Comparison of ENCODE assay signal across 8 cellular contexts in genomic region chr4:143482753-143483362, GRCh38. TPM values are rescaled to one million over a fixed set of nuclear protein-coding genes. Genes with fewer than 3 reads are reported as not detected.
DNase-seq lines count a peak whose midpoint lies in the region; ATAC-seq, FAIRE-seq and TF ChIP-seq lines count a peak whose summit lies in the region.

No MANE protein-coding gene starts in this region.

- H3K4me3 ChIP-seq in SK-N-MC (no peak overlapping the region), ovary (no peak overlapping the region)

- TF ChIP-seq POLR2A in GM12892 (IDR thresholded peaks at IDR 0.05; ENCODE audit: low read depth, low read length), result no peak
- no peak for TF ChIP-seq POLR2A in ovary (IDR thresholded peaks at IDR 0.05)

- no peaks in the 10 kb centered on the region for H3K27me3 ChIP-seq in foreskin keratinocyte
- H3K27me3 ChIP-seq in ovary, result no peaks in the 10 kb centered on the region

- peak; percentile 63 for FAIRE-seq in GM12892 (lab: Jason Lieb, UNC)

- H3K36me3 ChIP-seq in SK-N-MC (ENCODE audit: insufficient read depth, low read length) (no peaks in the 10 kb centered on the region), ovary (no peaks in the 10 kb centered on the region)

- no peaks in the 10 kb centered on the region for H3K4me1 ChIP-seq in foreskin keratinocyte
- H3K4me1 ChIP-seq in ovary (ENCODE audit: insufficient read depth), result no peaks in the 10 kb centered on the region

- DNase-seq in AG08395 (ENCODE audit: low spot score), result peak; percentile 66
- no peak for DNase-seq in GM12892 (ENCODE audit: insufficient read length)
- DNase-seq in SK-N-MC (ENCODE audit: low read depth, low spot score), result peak; percentile 42
- peak; percentile 9 to 24 for DNase-seq in foreskin keratinocyte
- peak in 2 of 5 donors; percentile 24 to 34 for DNase-seq in ovary
- DNase-seq in stimulated activated CD4-positive, alpha-beta T cell treated with anti-CD3 and anti-CD28 coated beads, Interleukin-15, amount 100 ng/mL, for 24 hours, result no peak
- DNase-seq in stimulated activated CD4-positive, alpha-beta T cell treated with anti-CD3 and anti-CD28 coated beads, Interleukin-4, amount 100 ng/mL, for 24 hours, result no peak

- ATAC-seq in HG03439 (IDR thresholded peaks at IDR 0.05; ENCODE audit: unreplicated experiment), result peak; percentile 55
- peak; percentile 69 for ATAC-seq in foreskin keratinocyte

- H3K27ac ChIP-seq in SK-N-MC, result no peak overlapping the region
- no peak overlapping the region for H3K27ac ChIP-seq in foreskin keratinocyte
- no peak overlapping the region for H3K27ac ChIP-seq in ovary

- WGBS in ovary, 3 donors, result 6 to 14% (median 8%) methylated on average over 2 of the region's 2 CpGs

- TF ChIP-seq CTCF in foreskin keratinocyte (conservative IDR thresholded peaks at IDR 0.05), result peak; percentile 83
- peak; percentile 59 to 78 (median 78) for TF ChIP-seq CTCF in ovary (IDR thresholded peaks at IDR 0.05)

- no peak for TF ChIP-seq EP300 in ovary (IDR thresholded peaks at IDR 0.05)

- no peaks in the 10 kb centered on the region for H3K9me3 ChIP-seq in SK-N-MC (ENCODE audit: low read depth, low read length)
- H3K9me3 ChIP-seq in ovary, result no peaks in the 10 kb centered on the region

- intact Hi-C loops in ovary (cut with DNase I), result loop anchor here in 3 of 4 donors (10.0 kb wide), 3 partner anchors 138 to 288 kb away; no protein-coding TSS in a partner anchor

- no peak overlapping the region for H3K9ac ChIP-seq in SK-N-MC (ENCODE audit: insufficient read length)

RNA-seq across cellular contexts. Expression of gene SMARCA5, which starts 30.6 kb away (rescaled TPM):
- polyA plus RNA-seq in GM12892 (2012; ENCODE audit: missing spikeins), result 40.8 TPM
- total RNA-seq in foreskin keratinocyte (53.6 and 55.0 TPM in 2 replicates), ovary (10 to 100 TPM; 33.7 to 55.1 (median 40.8) TPM)
- polyA plus RNA-seq in foreskin keratinocyte (16.9 and 19.9 TPM in 2 replicates), ovary (10 to 100 TPM; 21.2 to 25.4 TPM)

Comparison
In these comparisons a context has a peak if more than half of its experiments do, and no peak if none do; other contexts are left out.
1. DNase-seq: peak in AG08395 (single experiment), SK-N-MC (single experiment) and foreskin keratinocyte (2 of 2); none in GM12892 (single experiment), stimulated activated CD4-positive, alpha-beta T cell treated with anti-CD3 and anti-CD28 coated beads, Interleukin-15, amount 100 ng/mL, for 24 hours (single experiment) and stimulated activated CD4-positive, alpha-beta T cell treated with anti-CD3 and anti-CD28 coated beads, Interleukin-4, amount 100 ng/mL, for 24 hours (single experiment).